1 cellular context compared by ENCODE assay signal in genomic region chr13:31967155-31967554, GRCh38.
TF ChIP-seq lines count a peak whose summit lies in the region.

No MANE protein-coding gene starts in this region.

TF ChIP-seq in liver, 16 proteins besides CTCF, POLR2A, EP300 and RAD21 (continued from another document):
- no peak for TF ChIP-seq ZBTB33 (IDR thresholded peaks at IDR 0.05)
